Comparison of ENCODE assay signal across 1 cellular context in the genomic region with DNA sequence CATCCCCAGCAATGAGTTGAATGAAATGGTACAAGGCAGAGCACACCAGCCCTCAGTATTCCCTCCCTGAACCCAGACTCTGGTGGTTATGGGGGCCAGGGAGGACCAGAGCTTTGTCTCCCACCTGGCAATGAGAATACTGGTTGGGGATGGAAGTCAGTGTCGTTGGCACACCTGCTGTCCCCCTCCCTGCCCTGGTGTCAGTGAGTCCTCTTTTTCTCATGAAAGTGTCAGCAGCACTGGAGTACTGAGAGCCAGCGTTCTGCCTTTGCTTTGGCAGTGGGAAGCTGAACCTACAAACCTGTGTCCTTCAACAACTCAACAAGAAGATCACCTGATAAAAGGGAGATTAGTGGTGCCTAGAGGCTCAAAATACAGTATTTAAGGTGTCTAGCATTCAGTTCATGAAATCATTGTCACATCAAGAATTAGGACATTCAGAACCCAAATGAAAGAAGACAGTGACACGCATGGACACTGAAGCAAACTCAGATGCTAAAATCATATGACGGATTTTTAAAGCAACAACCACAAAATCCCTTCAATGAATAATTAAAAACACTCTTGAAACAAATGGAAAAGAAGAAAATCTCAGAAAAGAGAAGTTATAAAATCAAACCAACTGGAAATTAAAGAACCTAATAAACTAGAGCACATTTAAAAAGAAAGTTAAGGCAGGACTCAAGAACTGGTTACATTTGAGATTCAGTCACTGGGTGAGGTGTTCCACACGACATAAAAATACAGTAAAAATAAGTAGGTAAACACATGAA.
TF ChIP-seq lines count a peak whose summit lies in the region.

No MANE protein-coding gene starts in this region.

TF ChIP-seq in K562, 482 proteins besides CTCF, POLR2A, EP300 and RAD21 (continued from another document and continues in another):
- TF ChIP-seq, protein P1, sequence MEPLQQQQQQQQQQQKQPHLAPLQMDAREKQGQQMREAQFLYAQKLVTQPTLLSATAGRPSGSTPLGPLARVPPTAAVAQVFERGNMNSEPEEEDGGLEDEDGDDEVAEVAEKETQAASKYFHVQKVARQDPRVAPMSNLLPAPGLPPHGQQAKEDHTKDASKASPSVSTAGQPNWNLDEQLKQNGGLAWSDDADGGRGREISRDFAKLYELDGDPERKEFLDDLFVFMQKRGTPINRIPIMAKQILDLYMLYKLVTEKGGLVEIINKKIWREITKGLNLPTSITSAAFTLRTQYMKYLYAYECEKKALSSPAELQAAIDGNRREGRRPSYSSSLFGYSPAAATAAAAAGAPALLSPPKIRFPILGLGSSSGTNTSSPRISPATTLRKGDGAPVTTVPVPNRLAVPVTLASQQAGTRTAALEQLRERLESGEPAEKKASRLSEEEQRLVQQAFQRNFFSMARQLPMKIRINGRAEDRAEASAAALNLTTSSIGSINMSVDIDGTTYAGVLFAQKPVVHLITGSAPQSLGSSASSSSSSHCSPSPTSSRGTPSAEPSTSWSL (CRISPR knock-in tag; IDR thresholded peaks at IDR 0.05; ENCODE audit: borderline replicate concordance), result 0 out of 2 replicates have a peak, but pooled peaks have one; percentile 6
- TF ChIP-seq, protein P2, sequence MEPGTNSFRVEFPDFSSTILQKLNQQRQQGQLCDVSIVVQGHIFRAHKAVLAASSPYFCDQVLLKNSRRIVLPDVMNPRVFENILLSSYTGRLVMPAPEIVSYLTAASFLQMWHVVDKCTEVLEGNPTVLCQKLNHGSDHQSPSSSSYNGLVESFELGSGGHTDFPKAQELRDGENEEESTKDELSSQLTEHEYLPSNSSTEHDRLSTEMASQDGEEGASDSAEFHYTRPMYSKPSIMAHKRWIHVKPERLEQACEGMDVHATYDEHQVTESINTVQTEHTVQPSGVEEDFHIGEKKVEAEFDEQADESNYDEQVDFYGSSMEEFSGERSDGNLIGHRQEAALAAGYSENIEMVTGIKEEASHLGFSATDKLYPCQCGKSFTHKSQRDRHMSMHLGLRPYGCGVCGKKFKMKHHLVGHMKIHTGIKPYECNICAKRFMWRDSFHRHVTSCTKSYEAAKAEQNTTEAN (CRISPR knock-in tag; IDR thresholded peaks at IDR 0.05), result no peak
- TF ChIP-seq NR3C1 (CRISPR knock-in tag; IDR thresholded peaks at IDR 0.05) (no peak), SIN3A (IDR thresholded peaks at IDR 0.05; ENCODE audit: borderline replicate concordance in 2 of 2, control insufficient read depth in 1 of 2, low read depth in 2 of 2, low read length in 2 of 2) (no peak), LARP7 (IDR thresholded peaks at IDR 0.05) (no peak), MAZ (CRISPR knock-in tag; conservative IDR thresholded peaks at IDR 0.05 in 1 of 2, IDR thresholded peaks at IDR 0.05 in 1 of 2) (peak in 1 of 2 experiments; percentile 38; a peak in 1 of 4 replicates), PTTG1 (tag; IDR thresholded peaks at IDR 0.05; ENCODE audit: low read depth) (no peak), PRMT5 (CRISPR knock-in tag; IDR thresholded peaks at IDR 0.05) (no peak), SLC30A9 (CRISPR knock-in tag; IDR thresholded peaks at IDR 0.05) (0 out of 2 replicates have a peak, but pooled peaks have one; percentile 36), ETV1 (tag; conservative IDR thresholded peaks at IDR 0.05; ENCODE audit: low read depth) (no peak), ZNF764 (CRISPR knock-in tag; IDR thresholded peaks at IDR 0.05; ENCODE audit: low read depth) (no peak), MCM5 (IDR thresholded peaks at IDR 0.05; ENCODE audit: low read depth) (no peak), ZNF408 (CRISPR knock-in tag; IDR thresholded peaks at IDR 0.05; ENCODE audit: low read depth) (peak; percentile 15; the same call in 1 of the 2 replicates), TBP (optimal IDR thresholded peaks at IDR 0.05; ENCODE audit: low read depth, low read length) (peak; percentile 26), COPS2 (conservative IDR thresholded peaks at IDR 0.05) (no peak), NR4A1 (CRISPR knock-in tag; IDR thresholded peaks at IDR 0.05) (0 out of 2 replicates have a peak, but pooled peaks have one; percentile 58), NR4A1 (tag; IDR thresholded peaks at IDR 0.05) (no peak), KHSRP (IDR thresholded peaks at IDR 0.05) (no peak), ILK (tag; IDR thresholded peaks at IDR 0.05; ENCODE audit: borderline replicate concordance, low read depth) (no peak), ZNF165 (CRISPR knock-in tag; IDR thresholded peaks at IDR 0.05; ENCODE audit: borderline replicate concordance) (0 out of 2 replicates have a peak, but pooled peaks have one; percentile 28), PHB2 (IDR thresholded peaks at IDR 0.05; ENCODE audit: low read depth) (no peak), NCOA4 (IDR thresholded peaks at IDR 0.05; ENCODE audit: partially characterized antibody) (no peak), RBM39 (optimal IDR thresholded peaks at IDR 0.05; ENCODE audit: low read depth, low read length) (peak; percentile 11), HDAC2 (IDR thresholded peaks at IDR 0.05) (no peak), SRF (CRISPR knock-in tag; IDR thresholded peaks at IDR 0.05) (no peak), GATAD2A (IDR thresholded peaks at IDR 0.05) (no peak)
- TF ChIP-seq, protein P3, sequence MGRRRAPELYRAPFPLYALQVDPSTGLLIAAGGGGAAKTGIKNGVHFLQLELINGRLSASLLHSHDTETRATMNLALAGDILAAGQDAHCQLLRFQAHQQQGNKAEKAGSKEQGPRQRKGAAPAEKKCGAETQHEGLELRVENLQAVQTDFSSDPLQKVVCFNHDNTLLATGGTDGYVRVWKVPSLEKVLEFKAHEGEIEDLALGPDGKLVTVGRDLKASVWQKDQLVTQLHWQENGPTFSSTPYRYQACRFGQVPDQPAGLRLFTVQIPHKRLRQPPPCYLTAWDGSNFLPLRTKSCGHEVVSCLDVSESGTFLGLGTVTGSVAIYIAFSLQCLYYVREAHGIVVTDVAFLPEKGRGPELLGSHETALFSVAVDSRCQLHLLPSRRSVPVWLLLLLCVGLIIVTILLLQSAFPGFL (CRISPR knock-in tag; IDR thresholded peaks at IDR 0.05), result no peak
- TF ChIP-seq, protein P4, sequence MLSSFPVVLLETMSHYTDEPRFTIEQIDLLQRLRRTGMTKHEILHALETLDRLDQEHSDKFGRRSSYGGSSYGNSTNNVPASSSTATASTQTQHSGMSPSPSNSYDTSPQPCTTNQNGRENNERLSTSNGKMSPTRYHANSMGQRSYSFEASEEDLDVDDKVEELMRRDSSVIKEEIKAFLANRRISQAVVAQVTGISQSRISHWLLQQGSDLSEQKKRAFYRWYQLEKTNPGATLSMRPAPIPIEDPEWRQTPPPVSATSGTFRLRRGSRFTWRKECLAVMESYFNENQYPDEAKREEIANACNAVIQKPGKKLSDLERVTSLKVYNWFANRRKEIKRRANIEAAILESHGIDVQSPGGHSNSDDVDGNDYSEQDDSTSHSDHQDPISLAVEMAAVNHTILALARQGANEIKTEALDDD (IDR thresholded peaks at IDR 0.05), result no peak
- TF ChIP-seq, protein P5, sequence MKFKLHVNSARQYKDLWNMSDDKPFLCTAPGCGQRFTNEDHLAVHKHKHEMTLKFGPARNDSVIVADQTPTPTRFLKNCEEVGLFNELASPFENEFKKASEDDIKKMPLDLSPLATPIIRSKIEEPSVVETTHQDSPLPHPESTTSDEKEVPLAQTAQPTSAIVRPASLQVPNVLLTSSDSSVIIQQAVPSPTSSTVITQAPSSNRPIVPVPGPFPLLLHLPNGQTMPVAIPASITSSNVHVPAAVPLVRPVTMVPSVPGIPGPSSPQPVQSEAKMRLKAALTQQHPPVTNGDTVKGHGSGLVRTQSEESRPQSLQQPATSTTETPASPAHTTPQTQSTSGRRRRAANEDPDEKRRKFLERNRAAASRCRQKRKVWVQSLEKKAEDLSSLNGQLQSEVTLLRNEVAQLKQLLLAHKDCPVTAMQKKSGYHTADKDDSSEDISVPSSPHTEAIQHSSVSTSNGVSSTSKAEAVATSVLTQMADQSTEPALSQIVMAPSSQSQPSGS (CRISPR knock-in tag; IDR thresholded peaks at IDR 0.05), result 0 out of 2 replicates have a peak, but pooled peaks have one; percentile 42
- TF ChIP-seq, protein P6, sequence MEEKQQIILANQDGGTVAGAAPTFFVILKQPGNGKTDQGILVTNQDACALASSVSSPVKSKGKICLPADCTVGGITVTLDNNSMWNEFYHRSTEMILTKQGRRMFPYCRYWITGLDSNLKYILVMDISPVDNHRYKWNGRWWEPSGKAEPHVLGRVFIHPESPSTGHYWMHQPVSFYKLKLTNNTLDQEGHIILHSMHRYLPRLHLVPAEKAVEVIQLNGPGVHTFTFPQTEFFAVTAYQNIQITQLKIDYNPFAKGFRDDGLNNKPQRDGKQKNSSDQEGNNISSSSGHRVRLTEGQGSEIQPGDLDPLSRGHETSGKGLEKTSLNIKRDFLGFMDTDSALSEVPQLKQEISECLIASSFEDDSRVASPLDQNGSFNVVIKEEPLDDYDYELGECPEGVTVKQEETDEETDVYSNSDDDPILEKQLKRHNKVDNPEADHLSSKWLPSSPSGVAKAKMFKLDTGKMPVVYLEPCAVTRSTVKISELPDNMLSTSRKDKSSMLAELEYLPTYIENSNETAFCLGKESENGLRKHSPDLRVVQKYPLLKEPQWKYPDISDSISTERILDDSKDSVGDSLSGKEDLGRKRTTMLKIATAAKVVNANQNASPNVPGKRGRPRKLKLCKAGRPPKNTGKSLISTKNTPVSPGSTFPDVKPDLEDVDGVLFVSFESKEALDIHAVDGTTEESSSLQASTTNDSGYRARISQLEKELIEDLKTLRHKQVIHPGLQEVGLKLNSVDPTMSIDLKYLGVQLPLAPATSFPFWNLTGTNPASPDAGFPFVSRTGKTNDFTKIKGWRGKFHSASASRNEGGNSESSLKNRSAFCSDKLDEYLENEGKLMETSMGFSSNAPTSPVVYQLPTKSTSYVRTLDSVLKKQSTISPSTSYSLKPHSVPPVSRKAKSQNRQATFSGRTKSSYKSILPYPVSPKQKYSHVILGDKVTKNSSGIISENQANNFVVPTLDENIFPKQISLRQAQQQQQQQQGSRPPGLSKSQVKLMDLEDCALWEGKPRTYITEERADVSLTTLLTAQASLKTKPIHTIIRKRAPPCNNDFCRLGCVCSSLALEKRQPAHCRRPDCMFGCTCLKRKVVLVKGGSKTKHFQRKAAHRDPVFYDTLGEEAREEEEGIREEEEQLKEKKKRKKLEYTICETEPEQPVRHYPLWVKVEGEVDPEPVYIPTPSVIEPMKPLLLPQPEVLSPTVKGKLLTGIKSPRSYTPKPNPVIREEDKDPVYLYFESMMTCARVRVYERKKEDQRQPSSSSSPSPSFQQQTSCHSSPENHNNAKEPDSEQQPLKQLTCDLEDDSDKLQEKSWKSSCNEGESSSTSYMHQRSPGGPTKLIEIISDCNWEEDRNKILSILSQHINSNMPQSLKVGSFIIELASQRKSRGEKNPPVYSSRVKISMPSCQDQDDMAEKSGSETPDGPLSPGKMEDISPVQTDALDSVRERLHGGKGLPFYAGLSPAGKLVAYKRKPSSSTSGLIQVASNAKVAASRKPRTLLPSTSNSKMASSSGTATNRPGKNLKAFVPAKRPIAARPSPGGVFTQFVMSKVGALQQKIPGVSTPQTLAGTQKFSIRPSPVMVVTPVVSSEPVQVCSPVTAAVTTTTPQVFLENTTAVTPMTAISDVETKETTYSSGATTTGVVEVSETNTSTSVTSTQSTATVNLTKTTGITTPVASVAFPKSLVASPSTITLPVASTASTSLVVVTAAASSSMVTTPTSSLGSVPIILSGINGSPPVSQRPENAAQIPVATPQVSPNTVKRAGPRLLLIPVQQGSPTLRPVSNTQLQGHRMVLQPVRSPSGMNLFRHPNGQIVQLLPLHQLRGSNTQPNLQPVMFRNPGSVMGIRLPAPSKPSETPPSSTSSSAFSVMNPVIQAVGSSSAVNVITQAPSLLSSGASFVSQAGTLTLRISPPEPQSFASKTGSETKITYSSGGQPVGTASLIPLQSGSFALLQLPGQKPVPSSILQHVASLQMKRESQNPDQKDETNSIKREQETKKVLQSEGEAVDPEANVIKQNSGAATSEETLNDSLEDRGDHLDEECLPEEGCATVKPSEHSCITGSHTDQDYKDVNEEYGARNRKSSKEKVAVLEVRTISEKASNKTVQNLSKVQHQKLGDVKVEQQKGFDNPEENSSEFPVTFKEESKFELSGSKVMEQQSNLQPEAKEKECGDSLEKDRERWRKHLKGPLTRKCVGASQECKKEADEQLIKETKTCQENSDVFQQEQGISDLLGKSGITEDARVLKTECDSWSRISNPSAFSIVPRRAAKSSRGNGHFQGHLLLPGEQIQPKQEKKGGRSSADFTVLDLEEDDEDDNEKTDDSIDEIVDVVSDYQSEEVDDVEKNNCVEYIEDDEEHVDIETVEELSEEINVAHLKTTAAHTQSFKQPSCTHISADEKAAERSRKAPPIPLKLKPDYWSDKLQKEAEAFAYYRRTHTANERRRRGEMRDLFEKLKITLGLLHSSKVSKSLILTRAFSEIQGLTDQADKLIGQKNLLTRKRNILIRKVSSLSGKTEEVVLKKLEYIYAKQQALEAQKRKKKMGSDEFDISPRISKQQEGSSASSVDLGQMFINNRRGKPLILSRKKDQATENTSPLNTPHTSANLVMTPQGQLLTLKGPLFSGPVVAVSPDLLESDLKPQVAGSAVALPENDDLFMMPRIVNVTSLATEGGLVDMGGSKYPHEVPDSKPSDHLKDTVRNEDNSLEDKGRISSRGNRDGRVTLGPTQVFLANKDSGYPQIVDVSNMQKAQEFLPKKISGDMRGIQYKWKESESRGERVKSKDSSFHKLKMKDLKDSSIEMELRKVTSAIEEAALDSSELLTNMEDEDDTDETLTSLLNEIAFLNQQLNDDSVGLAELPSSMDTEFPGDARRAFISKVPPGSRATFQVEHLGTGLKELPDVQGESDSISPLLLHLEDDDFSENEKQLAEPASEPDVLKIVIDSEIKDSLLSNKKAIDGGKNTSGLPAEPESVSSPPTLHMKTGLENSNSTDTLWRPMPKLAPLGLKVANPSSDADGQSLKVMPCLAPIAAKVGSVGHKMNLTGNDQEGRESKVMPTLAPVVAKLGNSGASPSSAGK (IDR thresholded peaks at IDR 0.05), result no peak
- TF ChIP-seq, protein P7, sequence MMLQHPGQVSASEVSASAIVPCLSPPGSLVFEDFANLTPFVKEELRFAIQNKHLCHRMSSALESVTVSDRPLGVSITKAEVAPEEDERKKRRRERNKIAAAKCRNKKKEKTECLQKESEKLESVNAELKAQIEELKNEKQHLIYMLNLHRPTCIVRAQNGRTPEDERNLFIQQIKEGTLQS (IDR thresholded peaks at IDR 0.05), result no peak
- TF ChIP-seq, protein P7 (CRISPR knock-in tag; conservative IDR thresholded peaks at IDR 0.05), result 0 out of 2 replicates have a peak, but pooled peaks have one; percentile 20
- TF ChIP-seq, protein P8, sequence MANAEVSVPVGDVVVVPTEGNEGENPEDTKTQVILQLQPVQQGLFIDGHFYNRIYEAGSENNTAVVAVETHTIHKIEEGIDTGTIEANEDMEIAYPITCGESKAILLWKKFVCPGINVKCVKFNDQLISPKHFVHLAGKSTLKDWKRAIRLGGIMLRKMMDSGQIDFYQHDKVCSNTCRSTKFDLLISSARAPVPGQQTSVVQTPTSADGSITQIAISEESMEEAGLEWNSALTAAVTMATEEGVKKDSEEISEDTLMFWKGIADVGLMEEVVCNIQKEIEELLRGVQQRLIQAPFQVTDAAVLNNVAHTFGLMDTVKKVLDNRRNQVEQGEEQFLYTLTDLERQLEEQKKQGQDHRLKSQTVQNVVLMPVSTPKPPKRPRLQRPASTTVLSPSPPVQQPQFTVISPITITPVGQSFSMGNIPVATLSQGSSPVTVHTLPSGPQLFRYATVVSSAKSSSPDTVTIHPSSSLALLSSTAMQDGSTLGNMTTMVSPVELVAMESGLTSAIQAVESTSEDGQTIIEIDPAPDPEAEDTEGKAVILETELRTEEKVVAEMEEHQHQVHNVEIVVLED (CRISPR knock-in tag; IDR thresholded peaks at IDR 0.05), result peak; percentile 15; the same call in 1 of the 2 replicates
